1 cellular context compared by ENCODE assay signal in genomic region chr11:47399860-47400812, GRCh38.
A peak's percentile ranks its signal among the peaks of the same experiment; 100 is the strongest.
TF ChIP-seq lines count a peak whose summit lies in the region.

No MANE protein-coding gene starts in this region.

TF ChIP-seq in HEK293, 187 proteins besides CTCF, POLR2A, EP300 and RAD21 (continued from another document):
- TF ChIP-seq ZBTB10 (tag by site-specific recombination; IDR thresholded peaks at IDR 0.05) (0 out of 2 replicates have a peak, but pooled peaks have one; percentile 57), ZNF175 (tag by site-specific recombination; IDR thresholded peaks at IDR 0.05) (no peak), ZNF645 (tag by site-specific recombination; IDR thresholded peaks at IDR 0.05) (no peak), ZNF423 (tag by site-specific recombination; IDR thresholded peaks at IDR 0.05) (peak; percentile 39), ZNF335 (tag by site-specific recombination; conservative IDR thresholded peaks at IDR 0.05) (peak; percentile 59), BCL11B (tag by site-specific recombination; IDR thresholded peaks at IDR 0.05; ENCODE audit: low read depth) (no peak), ZNF501 (tag by site-specific recombination; IDR thresholded peaks at IDR 0.05) (peak; percentile 26; the same call in 1 of the 2 replicates), ZBTB1 (tag by site-specific recombination; IDR thresholded peaks at IDR 0.05) (peak; percentile 40; the same call in 1 of the 2 replicates), ZNF660 (tag by site-specific recombination; IDR thresholded peaks at IDR 0.05) (no peak), ZNF585B (tag by site-specific recombination; IDR thresholded peaks at IDR 0.05) (no peak), YY2 (tag by site-specific recombination; IDR thresholded peaks at IDR 0.05) (no peak), ZNF18 (tag by site-specific recombination; IDR thresholded peaks at IDR 0.05) (no peak), EGR2 (tag by site-specific recombination; IDR thresholded peaks at IDR 0.05; ENCODE audit: low read depth) (0 out of 2 replicates have a peak, but pooled peaks have one; percentile 17), AEBP2 (tag by site-specific recombination; IDR thresholded peaks at IDR 0.05; ENCODE audit: borderline replicate concordance) (no peak), ZFHX2 (tag by site-specific recombination; conservative IDR thresholded peaks at IDR 0.05) (peak; percentile 53; the same call in 1 of the 2 replicates), TSHZ1 (tag by site-specific recombination; IDR thresholded peaks at IDR 0.05; ENCODE audit: borderline replicate concordance) (no peak), IKZF3 (tag by site-specific recombination; IDR thresholded peaks at IDR 0.05) (no peak), ZIC2 (tag by site-specific recombination; IDR thresholded peaks at IDR 0.05) (peak; percentile 53), PRDM1 (tag by site-specific recombination; IDR thresholded peaks at IDR 0.05) (peak; percentile 50; the same call in 1 of the 2 replicates), GLIS2 (tag by site-specific recombination; IDR thresholded peaks at IDR 0.05) (peak; percentile 48; the same call in 1 of the 2 replicates), ZSCAN16 (tag by site-specific recombination; IDR thresholded peaks at IDR 0.05) (no peak), ZBTB17 (tag by site-specific recombination; IDR thresholded peaks at IDR 0.05) (0 out of 2 replicates have a peak, but pooled peaks have one; percentile 26), ZSCAN23 (tag by site-specific recombination; IDR thresholded peaks at IDR 0.05) (no peak), GLIS1 (tag by site-specific recombination; IDR thresholded peaks at IDR 0.05) (peak; percentile 89), ZSCAN30 (tag by site-specific recombination; IDR thresholded peaks at IDR 0.05) (peak; percentile 19; the same call in 1 of the 2 replicates), ZNF23 (tag by site-specific recombination; IDR thresholded peaks at IDR 0.05; ENCODE audit: borderline replicate concordance) (no peak), KLF10 (tag by site-specific recombination; IDR thresholded peaks at IDR 0.05) (peak; percentile 42; the same call in 1 of the 2 replicates)
TF ChIP-seq in HEK293: peak in this region for 18.
